ENCODE assay signal across 1 cellular context in genomic region chr11:93476796-93477195, GRCh38.
TF ChIP-seq lines count a peak whose summit lies in the region.

No MANE protein-coding gene starts in this region.

TF ChIP-seq in H1, 55 proteins besides CTCF, POLR2A, EP300 and RAD21:
- no peak for TF ChIP-seq POU5F1 (IDR thresholded peaks at IDR 0.05; ENCODE audit: low read depth, low read length)
- no peak for TF ChIP-seq SIRT6 (IDR thresholded peaks at IDR 0.05; ENCODE audit: low read length)
- TF ChIP-seq GABPA (IDR thresholded peaks at IDR 0.05; ENCODE audit: borderline replicate concordance, insufficient read depth, low read length) = no peak
